Comparison of ENCODE assay signal across 9 cellular contexts in genomic region chr20:19212524-19213502, GRCh38. TPM values are rescaled to one million over a fixed set of nuclear protein-coding genes. Genes with fewer than 3 reads are reported as not detected.
DNase-seq lines count a peak whose midpoint lies in the region; ATAC-seq and TF ChIP-seq lines count a peak whose summit lies in the region.
"Had no signal": no experiment of that assay in that cellular context is flagged by ENCODE, and none has a peak within 500 bp of the region (broad histone marks: within the 10 kb centered on the region; RNA-seq: fewer than 3 reads in every experiment).

TSS of gene SLC24A3 (plus strand) at chr20:19212642.

- H3K4me1 ChIP-seq in esophagus muscularis mucosa = peaks cover 4 to 35% (median 27%) of the 10 kb centered on the region in 4 donors
- peaks cover 17% of the 10 kb centered on the region for H3K4me1 ChIP-seq in mononuclear cell (ENCODE audit: insufficient read depth, low read length)
- peaks cover 0 to 29% (median 0%) of the 10 kb centered on the region in 4 donors for H3K4me1 ChIP-seq in tibial nerve

- peak; percentile 42 for TF ChIP-seq CTCF in RWPE1 (conservative IDR thresholded peaks at IDR 0.05; ENCODE audit: low read depth)
- peak; percentile 43 to 58 (median 44) for TF ChIP-seq CTCF in esophagus muscularis mucosa (IDR thresholded peaks at IDR 0.05)
- peak in 4 of 5 experiments; percentile 31 to 66 (median 46) for TF ChIP-seq CTCF in tibial nerve (IDR thresholded peaks at IDR 0.05)

- DNase-seq in activated CD4-positive, alpha-beta T cell treated with anti-CD3 and anti-CD28 coated beads for 36 hours = peak; percentile 66
- no peak for DNase-seq in activated CD4-positive, alpha-beta T cell treated with anti-CD3 and anti-CD28 coated beads, Interleukin-2, amount 50 U/mL, for 4 hours
- DNase-seq in RWPE1 (ENCODE audit: low spot score) (peak; percentile 8), esophagus muscularis mucosa (ENCODE audit: extremely low spot score) (no peak), tibial nerve (ENCODE audit: low spot score in 2 of 2) (no peak), HuH-7.5 (ENCODE audit: low spot score) (no peak)
- DNase-seq: DND-41 had no signal

- CTCF ChIA-PET in activated CD4-positive, alpha-beta T cell treated with anti-CD3 and anti-CD28 coated beads for 36 hours (lab: Charles Lee) = no interaction called here
- CTCF ChIA-PET in RWPE1 (lab: Yijun Ruan, JAX) = interaction anchor here (0.6 to 0.8 kb wide), 7 partner anchors 44 to 669 kb away, joined by 3 to 5 read pairs (median 3); no protein-coding TSS in a partner anchor

- H3K27ac Mint-ChIP-seq in activated CD4-positive, alpha-beta T cell treated with anti-CD3 and anti-CD28 coated beads for 36 hours = no peak within 1 kb of the TSS

- TF ChIP-seq EP300 in esophagus muscularis mucosa (IDR thresholded peaks at IDR 0.05) = no peak
- TF ChIP-seq EP300 in tibial nerve (IDR thresholded peaks at IDR 0.05) = no peak

- POLR2A ChIA-PET in activated CD4-positive, alpha-beta T cell treated with anti-CD3 and anti-CD28 coated beads for 36 hours (lab: Charles Lee) = no interaction called here
- POLR2A ChIA-PET in RWPE1 (lab: Yijun Ruan, JAX; ENCODE audit: low non-redundant PET) = no interaction called here

- H3K27me3 ChIP-seq in esophagus muscularis mucosa (peaks cover 0 to 14% (median 0%) of the 10 kb centered on the region in 4 donors), mononuclear cell (ENCODE audit: insufficient read depth, low read length) (peaks cover 10% of the 10 kb centered on the region), tibial nerve (peaks cover 0 to 25% of the 10 kb centered on the region in 2 donors)

- 8% methylated on average over 16 of the region's 108 CpGs for WGBS in esophagus muscularis mucosa
- WGBS in tibial nerve, 2 donors = 3% methylated on average over 27 to 74 of the region's 108 CpGs

- no peaks in the 10 kb centered on the region for H3K36me3 ChIP-seq in esophagus muscularis mucosa
- H3K36me3 ChIP-seq in tibial nerve = no peaks in the 10 kb centered on the region

- H3K4me3 ChIP-seq in esophagus muscularis mucosa (peak within 1 kb of the TSS; percentile 62 to 76 (median 63)), mononuclear cell (ENCODE audit: low read length) (peak within 1 kb of the TSS; percentile 19), tibial nerve (peak within 1 kb of the TSS; percentile 20 to 59 (median 38))

- intact Hi-C loops in activated CD4-positive, alpha-beta T cell treated with anti-CD3 and anti-CD28 coated beads for 36 hours (cut with DNase I, micrococcal nuclease) = no loop called here
- intact Hi-C loops in esophagus muscularis mucosa (cut with DNase I) = loop anchor here (10.0 kb wide), 1 partner anchor 72 kb away; no protein-coding TSS in a partner anchor

- peaks cover 37% of the 10 kb centered on the region for H3K27me3 Mint-ChIP-seq in activated CD4-positive, alpha-beta T cell treated with anti-CD3 and anti-CD28 coated beads for 36 hours

- peak; percentile 74 for ATAC-seq in activated CD4-positive, alpha-beta T cell treated with anti-CD3 and anti-CD28 coated beads for 36 hours
- peak; percentile 79 for ATAC-seq in HG03135 (IDR thresholded peaks at IDR 0.05; ENCODE audit: unreplicated experiment)

- H3K4me1 Mint-ChIP-seq in activated CD4-positive, alpha-beta T cell treated with anti-CD3 and anti-CD28 coated beads for 36 hours = no peaks in the 10 kb centered on the region

- H3K9me3 Mint-ChIP-seq in activated CD4-positive, alpha-beta T cell treated with anti-CD3 and anti-CD28 coated beads for 36 hours (ENCODE audit: low read depth) = no peaks in the 10 kb centered on the region

- H3K27ac ChIP-seq in RWPE1 (no peak within 1 kb of the TSS), esophagus muscularis mucosa (replicated peaks in 1 of 4) (peak within 1 kb of the TSS; percentile 38 to 69 (median 59)), tibial nerve (peak within 1 kb of the TSS in 2 of 4 donors; percentile 34 to 63)

- TF ChIP-seq POLR2A in esophagus muscularis mucosa (IDR thresholded peaks at IDR 0.05; ENCODE audit: low read depth) (no peak), tibial nerve (IDR thresholded peaks at IDR 0.05) (no peak)

- no peaks in the 10 kb centered on the region for H3K9me3 ChIP-seq in esophagus muscularis mucosa
- H3K9me3 ChIP-seq in mononuclear cell (ENCODE audit: low read depth, low read length) = no peaks in the 10 kb centered on the region
- H3K9me3 ChIP-seq in tibial nerve = no peaks in the 10 kb centered on the region

- no peak within 1 kb of the TSS for H3K4me3 Mint-ChIP-seq in activated CD4-positive, alpha-beta T cell treated with anti-CD3 and anti-CD28 coated beads for 36 hours

- no peaks in the 10 kb centered on the region for H3K36me3 Mint-ChIP-seq in activated CD4-positive, alpha-beta T cell treated with anti-CD3 and anti-CD28 coated beads for 36 hours (ENCODE audit: low read depth)

RNA-seq across cellular contexts. Expression of gene SLC24A3, which starts in this region (rescaled TPM):
- total RNA-seq in activated CD4-positive, alpha-beta T cell treated with anti-CD3 and anti-CD28 coated beads for 36 hours = not detected
- total RNA-seq in esophagus muscularis mucosa (10 to 100 TPM in 1 of 4 donors, 1 to 10 TPM in 3; 4.6 to 11.5 (median 6.6) TPM), mononuclear cell (1.0 TPM), tibial nerve (1 to 10 TPM; 1.3 to 4.0 (median 2.7) TPM)

Comparison
In these comparisons a context has a peak if more than half of its experiments do, and no peak if none do; other contexts are left out.
1. Peak in DNase-seq and ATAC-seq in activated CD4-positive, alpha-beta T cell treated with anti-CD3 and anti-CD28 coated beads for 36 hours; RNA of the gene not detected or under 1 TPM.